ENCODE assay signal across 9 cellular contexts in the genomic region with DNA sequence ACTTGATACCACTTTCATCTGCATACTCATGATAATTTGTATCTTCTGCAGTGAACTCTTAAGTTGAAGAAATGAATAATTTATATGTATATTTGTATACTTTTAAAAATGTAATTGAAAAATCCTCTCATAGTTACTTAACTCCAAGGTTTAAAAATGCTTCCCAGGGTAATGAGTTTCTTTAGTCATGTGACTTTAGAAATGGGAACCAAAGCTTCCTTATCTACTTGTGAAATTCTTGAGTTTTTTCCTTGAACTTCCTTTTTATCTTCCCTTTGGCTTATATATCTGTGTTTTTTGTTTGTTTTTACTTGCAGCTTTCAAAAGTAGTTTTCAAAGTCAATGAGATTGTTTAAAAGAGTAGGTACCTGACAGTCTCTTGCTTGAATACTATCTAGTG. TPM values are rescaled to one million over a fixed set of nuclear protein-coding genes. Genes with fewer than 3 reads are reported as not detected.
DNase-seq lines count a peak whose midpoint lies in the region; ATAC-seq and TF ChIP-seq lines count a peak whose summit lies in the region.
"Had no signal": no experiment of that assay in that cellular context is flagged by ENCODE, and none has a peak within 500 bp of the region (broad histone marks: within the 10 kb centered on the region; RNA-seq: fewer than 3 reads in every experiment).

No MANE protein-coding gene starts in this region.

- peaks cover 53% of the 10 kb centered on the region for H3K36me3 Mint-ChIP-seq in activated naive CD4-positive, alpha-beta T cell treated with anti-CD3 and anti-CD28 coated beads, Interleukin-2, amount 10 ng/mL, durations not matched to agents 7 days and 5 days
- H3K36me3 Mint-ChIP-seq in activated naive CD8-positive, alpha-beta T cell treated with anti-CD3 and anti-CD28 coated beads for 36 hours = peaks cover 59% of the 10 kb centered on the region

- H3K27ac Mint-ChIP-seq in activated naive CD4-positive, alpha-beta T cell treated with anti-CD3 and anti-CD28 coated beads, Interleukin-2, amount 10 ng/mL, durations not matched to agents 7 days and 5 days = peak overlapping the region; percentile 100
- peak overlapping the region; percentile 90 for H3K27ac Mint-ChIP-seq in activated naive CD8-positive, alpha-beta T cell treated with anti-CD3 and anti-CD28 coated beads for 36 hours

- ATAC-seq in lower lobe of right lung (no peak), HG03521 (IDR thresholded peaks at IDR 0.05; ENCODE audit: unreplicated experiment) (no peak), HG02642 (IDR thresholded peaks at IDR 0.05; ENCODE audit: poor library complexity, unreplicated experiment) (no peak)

- no peaks in the 10 kb centered on the region for H3K9me3 Mint-ChIP-seq in activated naive CD4-positive, alpha-beta T cell treated with anti-CD3 and anti-CD28 coated beads, Interleukin-2, amount 10 ng/mL, durations not matched to agents 7 days and 5 days
- H3K9me3 Mint-ChIP-seq in activated naive CD8-positive, alpha-beta T cell treated with anti-CD3 and anti-CD28 coated beads for 36 hours = peaks cover 1% of the 10 kb centered on the region

- DNase-seq in activated naive CD4-positive, alpha-beta T cell treated with anti-CD3 and anti-CD28 coated beads, Interleukin-2, amount 10 ng/mL, durations not matched to agents 7 days and 5 days = no peak
- no peak for DNase-seq in activated naive CD4-positive, alpha-beta T cell (lab: John Stamatoyannopoulos, UW)
- no peak for DNase-seq in activated naive CD8-positive, alpha-beta T cell treated with anti-CD3 and anti-CD28 coated beads for 36 hours
- no peak for DNase-seq in lower lobe of right lung
- DNase-seq in transverse colon = no peak
- DNase-seq in GM13976 (ENCODE audit: low spot score) = no peak
- DNase-seq: cerebellar nuclear complex had no signal

- peak overlapping the region; percentile 84 for H3K4me3 Mint-ChIP-seq in activated naive CD4-positive, alpha-beta T cell treated with anti-CD3 and anti-CD28 coated beads, Interleukin-2, amount 10 ng/mL, durations not matched to agents 7 days and 5 days
- H3K4me3 Mint-ChIP-seq in activated naive CD8-positive, alpha-beta T cell treated with anti-CD3 and anti-CD28 coated beads for 36 hours = peak overlapping the region; percentile 98

- CTCF ChIA-PET in activated naive CD4-positive, alpha-beta T cell treated with anti-CD3 and anti-CD28 coated beads, Interleukin-2, amount 10 ng/mL, durations not matched to agents 7 days and 5 days (lab: Charles Lee) = interaction anchor here (0.8 to 6.1 kb wide), 5 partner anchors 10 to 219 kb away, joined by 3 to 64 read pairs (median 4); no protein-coding TSS in a partner anchor

- H3K27ac ChIP-seq in lower lobe of right lung = peak overlapping the region; percentile 100
- H3K27ac ChIP-seq in transverse colon = peak overlapping the region; percentile 99 to 100 (median 100)

- no peak for TF ChIP-seq POLR2A in transverse colon (IDR thresholded peaks at IDR 0.05)

- H3K9me3 ChIP-seq in lower lobe of right lung (no peaks in the 10 kb centered on the region), transverse colon (no peaks in the 10 kb centered on the region)

- H3K4me1 Mint-ChIP-seq in activated naive CD4-positive, alpha-beta T cell treated with anti-CD3 and anti-CD28 coated beads, Interleukin-2, amount 10 ng/mL, durations not matched to agents 7 days and 5 days = peaks cover 68% of the 10 kb centered on the region
- H3K4me1 Mint-ChIP-seq in activated naive CD8-positive, alpha-beta T cell treated with anti-CD3 and anti-CD28 coated beads for 36 hours = peaks cover 54% of the 10 kb centered on the region

- H3K27me3 ChIP-seq in lower lobe of right lung (ENCODE audit: low read depth) (no peaks in the 10 kb centered on the region), transverse colon (no peaks in the 10 kb centered on the region)

- H3K4me1 ChIP-seq in lower lobe of right lung (peaks cover 52% of the 10 kb centered on the region), transverse colon (peaks cover 5 to 68% (median 36%) of the 10 kb centered on the region in 4 donors)

- H3K27me3 Mint-ChIP-seq in activated naive CD4-positive, alpha-beta T cell treated with anti-CD3 and anti-CD28 coated beads, Interleukin-2, amount 10 ng/mL, durations not matched to agents 7 days and 5 days = peaks cover 7% of the 10 kb centered on the region
- no peaks in the 10 kb centered on the region for H3K27me3 Mint-ChIP-seq in activated naive CD8-positive, alpha-beta T cell treated with anti-CD3 and anti-CD28 coated beads for 36 hours

- peak overlapping the region; percentile 77 for H3K4me3 ChIP-seq in lower lobe of right lung
- H3K4me3 ChIP-seq in transverse colon = peak overlapping the region in 3 of 4 donors; percentile 4 to 97 (median 92)

- H3K36me3 ChIP-seq in lower lobe of right lung (peaks cover 21% of the 10 kb centered on the region), transverse colon (no peaks in the 10 kb centered on the region)

- no peak for TF ChIP-seq EP300 in transverse colon (IDR thresholded peaks at IDR 0.05; ENCODE audit: low read depth)

- TF ChIP-seq CTCF in lower lobe of right lung (IDR thresholded peaks at IDR 0.05) (no peak), transverse colon (IDR thresholded peaks at IDR 0.05) (no peak), GM13976 (IDR thresholded peaks at IDR 0.05; ENCODE audit: borderline replicate concordance, control extremely low read depth, extremely low read depth, insufficient read depth, missing control alignments) (no peak)

- in situ Hi-C loops in transverse colon (cut with MboI; ENCODE audit: low pct_ligation_motif_present in 1 of 4, low pct_unique_long_range_greater_than_20kb in 1 of 4, low sequenced_read_pairs in 3 of 4) = no loop called here
- in situ Hi-C loops in GM13976 (cut with MboI; ENCODE audit: low sequenced_read_pairs, unreplicated experiment) = no loop called here

- intact Hi-C loops in lower lobe of right lung (cut with DNase I) = no loop called here
- intact Hi-C loops in transverse colon (cut with DNase I; ENCODE audit: low total_unique reads) = no loop called here

RNA-seq across cellular contexts. Expression of a gene that starts 4.5 kb away (rescaled TPM):
- 100 to 1,000 TPM; 190 to 198 TPM for total RNA-seq in activated naive CD8-positive, alpha-beta T cell treated with anti-CD3 and anti-CD28 coated beads for 36 hours
- total RNA-seq in lower lobe of right lung (345 TPM), transverse colon (100 to 1,000 TPM; 148 to 449 (median 323) TPM)

RNA-seq across cellular contexts. Expression of a gene that starts 48.7 kb away (rescaled TPM):
- total RNA-seq in activated naive CD8-positive, alpha-beta T cell treated with anti-CD3 and anti-CD28 coated beads for 36 hours = 100 to 1,000 TPM; 139 to 146 TPM
- total RNA-seq in lower lobe of right lung (73.8 TPM), transverse colon (100 to 1,000 TPM in 1 of 4 donors, 10 to 100 TPM in 1, 1 to 10 TPM in 2; 2.2 to 111 (median 44.9) TPM)

RNA-seq across cellular contexts. Expression of a gene that starts 49.0 kb away (rescaled TPM):
- total RNA-seq in activated naive CD8-positive, alpha-beta T cell treated with anti-CD3 and anti-CD28 coated beads for 36 hours = 10 to 100 TPM; 22.6 to 25.3 TPM
- total RNA-seq in lower lobe of right lung (36.7 TPM), transverse colon (100 to 1,000 TPM in 1 of 4 donors, 10 to 100 TPM in 3; 23.9 to 104 (median 35.8) TPM)
